ENCODE assay signal across 9 cellular contexts in the genomic region with DNA sequence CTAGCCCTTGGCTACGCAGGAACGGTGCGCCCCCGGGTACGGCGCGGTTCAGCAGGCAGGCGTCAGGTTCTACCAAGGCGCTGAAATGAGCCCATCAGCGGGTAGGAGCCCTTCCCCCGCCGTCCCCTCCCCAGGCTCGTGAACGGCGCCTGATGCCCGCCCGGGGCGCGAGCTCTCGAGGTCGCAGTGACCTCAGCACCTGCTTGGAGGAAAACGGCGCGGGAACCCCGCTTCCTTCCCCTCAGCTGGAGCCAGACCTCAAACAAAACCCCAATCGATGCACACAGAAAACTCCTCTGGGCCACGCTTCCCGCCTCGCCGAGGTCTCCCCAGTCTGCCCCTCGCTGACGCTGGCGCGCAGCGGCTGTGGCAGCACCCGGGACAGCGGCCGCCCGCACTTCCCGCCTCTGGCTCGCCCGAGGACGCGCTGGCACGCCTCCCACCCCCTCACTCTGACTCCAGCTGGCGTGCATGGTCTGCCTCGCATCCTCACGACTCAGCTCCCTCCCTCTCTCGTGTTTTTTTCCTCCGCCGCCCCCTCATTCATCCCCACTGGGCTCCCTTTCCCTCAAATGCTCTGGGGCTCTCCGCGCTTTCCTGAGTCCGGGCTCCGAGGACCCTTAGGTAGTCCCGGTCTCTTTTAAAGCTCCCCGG. TPM values are rescaled to one million over a fixed set of nuclear protein-coding genes. Genes with fewer than 3 reads are reported as not detected.
DNase-seq lines count a peak whose midpoint lies in the region; ATAC-seq, FAIRE-seq and TF ChIP-seq lines count a peak whose summit lies in the region.
"Had no signal": no experiment of that assay in that cellular context is flagged by ENCODE, and none has a peak within 500 bp of the region (broad histone marks: within the 10 kb centered on the region; RNA-seq: fewer than 3 reads in every experiment).

No MANE protein-coding gene starts in this region.

- H3K4me1 ChIP-seq in endodermal cell (ENCODE audit: control insufficient read depth, insufficient read depth, low read length): peaks cover 16% of the 10 kb centered on the region
- peaks cover 0 to 3% (median 0%) of the 10 kb centered on the region in 3 donors for H3K4me1 ChIP-seq in pancreas
- peaks cover 0 to 27% (median 5%) of the 10 kb centered on the region in 4 donors for H3K4me1 ChIP-seq in transverse colon

- no peaks in the 10 kb centered on the region for H3K27me3 Mint-ChIP-seq in endodermal cell (ENCODE audit: insufficient read depth)

- in situ Hi-C loops in transverse colon (cut with MboI; ENCODE audit: low pct_ligation_motif_present in 1 of 4, low pct_unique_long_range_greater_than_20kb in 1 of 4, low sequenced_read_pairs in 3 of 4): no loop called here

- 0 to 1% methylated on average over 39 to 57 of the region's 57 CpGs for WGBS in endodermal cell (ENCODE audit: insufficient coverage in 1 of 2, insufficient read length in 1 of 2), 2 experiments
- WGBS in pancreas, 2 donors: 1 to 2% methylated on average over 54 to 57 of the region's 57 CpGs
- 0 to 14% methylated on average over 2 to 50 of the region's 57 CpGs for WGBS in transverse colon (ENCODE audit: low coverage in 1 of 2), 2 donors

- TF ChIP-seq POLR2A in GM12891 (IDR thresholded peaks at IDR 0.05; ENCODE audit: low read depth, low read length) (no peak), transverse colon (IDR thresholded peaks at IDR 0.05) (no peak)

- H3K9me3 Mint-ChIP-seq in endodermal cell: no peaks in the 10 kb centered on the region

- H3K9me3 ChIP-seq in endodermal cell (ENCODE audit: control insufficient read depth, low read length): no peaks in the 10 kb centered on the region
- H3K9me3 ChIP-seq in pancreas: no peaks in the 10 kb centered on the region
- no peaks in the 10 kb centered on the region for H3K9me3 ChIP-seq in transverse colon

- H3K36me3 Mint-ChIP-seq in endodermal cell (ENCODE audit: low read depth): peaks cover 2% of the 10 kb centered on the region

- intact Hi-C loops in pancreas (cut with DNase I) (no loop called here), transverse colon (cut with DNase I; ENCODE audit: low total_unique reads) (no loop called here)

- TF ChIP-seq CTCF in endodermal cell (conservative IDR thresholded peaks at IDR 0.05): no peak
- no peak for TF ChIP-seq CTCF in pancreas (IDR thresholded peaks at IDR 0.05)
- TF ChIP-seq CTCF in transverse colon (IDR thresholded peaks at IDR 0.05): no peak

- peak; percentile 53 for DNase-seq in GM12891 (ENCODE audit: insufficient read length, low spot score)
- DNase-seq in NCI-H69 (lab: John Stamatoyannopoulos, UW): peak; percentile 93
- DNase-seq in endodermal cell: peak; percentile 90
- DNase-seq in pancreas: peak; percentile 21 to 76 (median 39)
- DNase-seq in ureter (ENCODE audit: low spot score): no peak
- no peak for DNase-seq in NCI-H510A (lab: John Stamatoyannopoulos, UW)
- DNase-seq in transverse colon: no peak

- H3K4me3 Mint-ChIP-seq in endodermal cell: peak overlapping the region; percentile 54

- H3K27ac Mint-ChIP-seq in endodermal cell: no peak overlapping the region

- FAIRE-seq in GM12891 (lab: Jason Lieb, UNC): peak; percentile 73
- no peak for FAIRE-seq in pancreas (lab: Jason Lieb, UNC)

- peaks cover 41% of the 10 kb centered on the region for H3K4me1 Mint-ChIP-seq in endodermal cell

- H3K36me3 ChIP-seq in endodermal cell (ENCODE audit: control insufficient read depth, insufficient read depth, low read length) (no peaks in the 10 kb centered on the region), pancreas (no peaks in the 10 kb centered on the region), transverse colon (no peaks in the 10 kb centered on the region)

- H3K4me3 ChIP-seq in endodermal cell (ENCODE audit: low read length) (peak overlapping the region; percentile 77), pancreas (peak overlapping the region in 1 of 4 donors; percentile 29), transverse colon (peak overlapping the region in 1 of 4 donors; percentile 11)

- TF ChIP-seq EP300 in transverse colon (IDR thresholded peaks at IDR 0.05; ENCODE audit: low read depth): no peak

- peak; percentile 70 to 83 (median 80) for ATAC-seq in pancreas
- ATAC-seq in GM18517 (IDR thresholded peaks at IDR 0.05; ENCODE audit: unreplicated experiment): no peak

- H3K27ac ChIP-seq in endodermal cell (ENCODE audit: low read depth, low read length) (no peak overlapping the region), pancreas (peak overlapping the region in 1 of 4 donors; percentile 33), transverse colon (no peak overlapping the region)

- H3K27me3 ChIP-seq in endodermal cell (ENCODE audit: control insufficient read depth, insufficient read depth, low read length, poor library complexity, severe bottlenecking) (peaks cover 100% of the 10 kb centered on the region), pancreas (peaks cover 3 to 61% (median 10%) of the 10 kb centered on the region in 4 donors), transverse colon (peaks cover 100% of the 10 kb centered on the region)

- no peak overlapping the region for H3K9ac ChIP-seq in endodermal cell (ENCODE audit: extremely low read depth, low read length, poor library complexity, severe bottlenecking)

TF ChIP-seq in GM12891, 5 proteins besides CTCF, POLR2A, EP300 and RAD21:
- TF ChIP-seq TAF1 (IDR thresholded peaks at IDR 0.05; ENCODE audit: low read depth, low read length) (no peak), SPI1 (IDR thresholded peaks at IDR 0.05; ENCODE audit: low read depth, low read length) (no peak), PAX5 (IDR thresholded peaks at IDR 0.05; ENCODE audit: insufficient read depth, low read length, severe bottlenecking) (no peak), POLR2AphosphoS5 (IDR thresholded peaks at IDR 0.05; ENCODE audit: low read depth, low read length) (no peak)

RNA-seq across cellular contexts. Expression of a gene that starts 0.5 kb away (rescaled TPM):
- polyA plus RNA-seq in GM12891 (2012; ENCODE audit: low read depth, missing spikeins): not detected
- under 1 TPM in 1 of 2 donors, not detected in 1; 0.15 TPM for total RNA-seq in endodermal cell
- 1.9 TPM for polyA plus RNA-seq in endodermal cell (2013, experiment 1 of 2)
- 2.5 TPM for polyA plus RNA-seq in endodermal cell (2013, experiment 2 of 2)
- 10 to 100 TPM in 2 of 6 donors, 1 to 10 TPM in 4; 1.9 to 14.6 (median 5.3) TPM for total RNA-seq in pancreas
- polyA plus RNA-seq in pancreas: 10 to 100 TPM; 25.2 to 64.7 TPM
- total RNA-seq in ureter: not detected
- not detected for total RNA-seq in transverse colon
- total RNA-seq: HT1080 had no signal

Comparison
In these comparisons a context has a peak if more than half of its experiments do, and no peak if none do; other contexts are left out.
1. DNase-seq: peak in GM12891 (single experiment), NCI-H69 (single experiment), endodermal cell (single experiment) and pancreas (6 of 6); none in ureter (single experiment), NCI-H510A (single experiment) and transverse colon (single experiment).